1 cellular context compared by ENCODE assay signal in the genomic region with DNA sequence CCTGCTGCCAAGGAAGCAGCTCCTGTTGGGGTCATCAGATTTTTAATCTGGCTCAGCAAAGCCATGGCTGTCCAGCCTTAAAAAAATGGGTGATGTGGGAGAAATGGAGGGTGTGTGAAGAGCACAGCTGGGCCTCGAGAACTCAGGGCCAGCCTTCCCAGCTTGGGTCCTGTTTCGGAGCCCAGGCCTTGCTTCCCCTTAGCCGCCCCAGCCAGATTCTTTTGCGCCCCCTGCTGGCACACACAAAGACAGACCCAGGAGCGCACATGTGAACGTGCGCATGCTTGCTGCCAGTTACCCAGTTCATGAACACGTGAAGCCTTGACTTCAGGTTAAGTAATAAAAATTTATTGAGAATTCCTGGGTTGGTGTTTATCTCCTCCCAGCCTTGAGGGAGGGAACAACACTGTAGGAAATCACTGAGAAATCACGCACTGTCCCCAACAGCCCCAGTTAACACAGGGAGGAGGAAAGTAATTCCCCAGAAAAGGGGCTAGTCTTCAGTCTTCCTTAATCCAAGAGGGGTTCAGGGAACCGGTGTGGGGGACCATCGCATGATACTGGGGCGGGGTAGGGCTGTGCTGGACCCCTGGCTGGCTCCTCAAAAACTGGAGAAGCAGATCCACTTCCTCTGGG.
TF ChIP-seq lines count a peak whose summit lies in the region.

No MANE protein-coding gene starts in this region.

TF ChIP-seq in HepG2, 621 proteins besides CTCF, POLR2A, EP300 and RAD21 (continued from another document and continues in another):
- TF ChIP-seq IKZF4 (CRISPR knock-in tag; IDR thresholded peaks at IDR 0.05; ENCODE audit: borderline replicate concordance, low read depth, not compliant biosample characterization) = no peak
- TF ChIP-seq, protein P1, sequence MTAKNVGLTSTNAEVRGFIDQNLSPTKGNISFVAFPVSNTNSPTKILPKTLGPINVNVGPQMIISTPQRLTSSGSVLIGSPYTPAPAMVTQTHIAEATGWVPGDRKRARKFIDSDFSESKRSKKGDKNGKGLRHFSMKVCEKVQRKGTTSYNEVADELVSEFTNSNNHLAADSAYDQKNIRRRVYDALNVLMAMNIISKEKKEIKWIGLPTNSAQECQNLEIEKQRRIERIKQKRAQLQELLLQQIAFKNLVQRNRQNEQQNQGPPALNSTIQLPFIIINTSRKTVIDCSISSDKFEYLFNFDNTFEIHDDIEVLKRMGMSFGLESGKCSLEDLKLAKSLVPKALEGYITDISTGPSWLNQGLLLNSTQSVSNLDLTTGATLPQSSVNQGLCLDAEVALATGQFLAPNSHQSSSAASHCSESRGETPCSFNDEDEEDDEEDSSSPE (CRISPR knock-in tag; IDR thresholded peaks at IDR 0.05) = no peak
- no peak for TF ChIP-seq GABPA (IDR thresholded peaks at IDR 0.05; ENCODE audit: low read depth, low read length)
- peak; percentile 43; the same call in 1 of the 2 replicates for TF ChIP-seq GABPA (CRISPR knock-in tag; IDR thresholded peaks at IDR 0.05; ENCODE audit: low read depth)
- TF ChIP-seq SAP130 (CRISPR knock-in tag; IDR thresholded peaks at IDR 0.05; ENCODE audit: low read depth) = peak; percentile 61
- TF ChIP-seq, protein P2, sequence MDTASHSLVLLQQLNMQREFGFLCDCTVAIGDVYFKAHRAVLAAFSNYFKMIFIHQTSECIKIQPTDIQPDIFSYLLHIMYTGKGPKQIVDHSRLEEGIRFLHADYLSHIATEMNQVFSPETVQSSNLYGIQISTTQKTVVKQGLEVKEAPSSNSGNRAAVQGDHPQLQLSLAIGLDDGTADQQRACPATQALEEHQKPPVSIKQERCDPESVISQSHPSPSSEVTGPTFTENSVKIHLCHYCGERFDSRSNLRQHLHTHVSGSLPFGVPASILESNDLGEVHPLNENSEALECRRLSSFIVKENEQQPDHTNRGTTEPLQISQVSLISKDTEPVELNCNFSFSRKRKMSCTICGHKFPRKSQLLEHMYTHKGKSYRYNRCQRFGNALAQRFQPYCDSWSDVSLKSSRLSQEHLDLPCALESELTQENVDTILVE (CRISPR knock-in tag; IDR thresholded peaks at IDR 0.05) = 0 out of 2 replicates have a peak, but pooled peaks have one; percentile 18
- TF ChIP-seq, protein P3, sequence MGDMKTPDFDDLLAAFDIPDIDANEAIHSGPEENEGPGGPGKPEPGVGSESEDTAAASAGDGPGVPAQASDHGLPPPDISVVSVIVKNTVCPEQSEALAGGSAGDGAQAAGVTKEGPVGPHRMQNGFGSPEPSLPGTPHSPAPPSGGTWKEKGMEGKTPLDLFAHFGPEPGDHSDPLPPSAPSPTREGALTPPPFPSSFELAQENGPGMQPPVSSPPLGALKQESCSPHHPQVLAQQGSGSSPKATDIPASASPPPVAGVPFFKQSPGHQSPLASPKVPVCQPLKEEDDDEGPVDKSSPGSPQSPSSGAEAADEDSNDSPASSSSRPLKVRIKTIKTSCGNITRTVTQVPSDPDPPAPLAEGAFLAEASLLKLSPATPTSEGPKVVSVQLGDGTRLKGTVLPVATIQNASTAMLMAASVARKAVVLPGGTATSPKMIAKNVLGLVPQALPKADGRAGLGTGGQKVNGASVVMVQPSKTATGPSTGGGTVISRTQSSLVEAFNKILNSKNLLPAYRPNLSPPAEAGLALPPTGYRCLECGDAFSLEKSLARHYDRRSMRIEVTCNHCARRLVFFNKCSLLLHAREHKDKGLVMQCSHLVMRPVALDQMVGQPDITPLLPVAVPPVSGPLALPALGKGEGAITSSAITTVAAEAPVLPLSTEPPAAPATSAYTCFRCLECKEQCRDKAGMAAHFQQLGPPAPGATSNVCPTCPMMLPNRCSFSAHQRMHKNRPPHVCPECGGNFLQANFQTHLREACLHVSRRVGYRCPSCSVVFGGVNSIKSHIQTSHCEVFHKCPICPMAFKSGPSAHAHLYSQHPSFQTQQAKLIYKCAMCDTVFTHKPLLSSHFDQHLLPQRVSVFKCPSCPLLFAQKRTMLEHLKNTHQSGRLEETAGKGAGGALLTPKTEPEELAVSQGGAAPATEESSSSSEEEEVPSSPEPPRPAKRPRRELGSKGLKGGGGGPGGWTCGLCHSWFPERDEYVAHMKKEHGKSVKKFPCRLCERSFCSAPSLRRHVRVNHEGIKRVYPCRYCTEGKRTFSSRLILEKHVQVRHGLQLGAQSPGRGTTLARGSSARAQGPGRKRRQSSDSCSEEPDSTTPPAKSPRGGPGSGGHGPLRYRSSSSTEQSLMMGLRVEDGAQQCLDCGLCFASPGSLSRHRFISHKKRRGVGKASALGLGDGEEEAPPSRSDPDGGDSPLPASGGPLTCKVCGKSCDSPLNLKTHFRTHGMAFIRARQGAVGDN (CRISPR knock-in tag; IDR thresholded peaks at IDR 0.05) = peak; percentile 76
- TF ChIP-seq, protein P4, sequence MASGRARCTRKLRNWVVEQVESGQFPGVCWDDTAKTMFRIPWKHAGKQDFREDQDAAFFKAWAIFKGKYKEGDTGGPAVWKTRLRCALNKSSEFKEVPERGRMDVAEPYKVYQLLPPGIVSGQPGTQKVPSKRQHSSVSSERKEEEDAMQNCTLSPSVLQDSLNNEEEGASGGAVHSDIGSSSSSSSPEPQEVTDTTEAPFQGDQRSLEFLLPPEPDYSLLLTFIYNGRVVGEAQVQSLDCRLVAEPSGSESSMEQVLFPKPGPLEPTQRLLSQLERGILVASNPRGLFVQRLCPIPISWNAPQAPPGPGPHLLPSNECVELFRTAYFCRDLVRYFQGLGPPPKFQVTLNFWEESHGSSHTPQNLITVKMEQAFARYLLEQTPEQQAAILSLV (CRISPR knock-in tag; IDR thresholded peaks at IDR 0.05; ENCODE audit: borderline replicate concordance) = no peak
- no peak for TF ChIP-seq ZNF761 (CRISPR knock-in tag; conservative IDR thresholded peaks at IDR 0.05)
- TF ChIP-seq ZFY (CRISPR knock-in tag; IDR thresholded peaks at IDR 0.05) = peak; percentile 67; the same call in 1 of the 2 replicates
- TF ChIP-seq ELF1 (CRISPR knock-in tag; IDR thresholded peaks at IDR 0.05) = peak; percentile 48; the same call in 1 of the 2 replicates
- TF ChIP-seq ZNF256 (CRISPR knock-in tag; conservative IDR thresholded peaks at IDR 0.05) = peak; percentile 73; the same call in 1 of the 2 replicates
- peak; percentile 80 for TF ChIP-seq ZFX (CRISPR knock-in tag; IDR thresholded peaks at IDR 0.05; ENCODE audit: low read depth)
- no peak for TF ChIP-seq ZNF337 (CRISPR knock-in tag; IDR thresholded peaks at IDR 0.05; ENCODE audit: borderline replicate concordance, low read depth)
- no peak for TF ChIP-seq ZNF598 (CRISPR knock-in tag; IDR thresholded peaks at IDR 0.05; ENCODE audit: borderline replicate concordance)
- 0 out of 2 replicates have a peak, but pooled peaks have one; percentile 41 for TF ChIP-seq NFKBIZ (CRISPR knock-in tag; IDR thresholded peaks at IDR 0.05)
- TF ChIP-seq HOXA3 (CRISPR knock-in tag; IDR thresholded peaks at IDR 0.05) = peak; percentile 71
- TF ChIP-seq, protein P5, sequence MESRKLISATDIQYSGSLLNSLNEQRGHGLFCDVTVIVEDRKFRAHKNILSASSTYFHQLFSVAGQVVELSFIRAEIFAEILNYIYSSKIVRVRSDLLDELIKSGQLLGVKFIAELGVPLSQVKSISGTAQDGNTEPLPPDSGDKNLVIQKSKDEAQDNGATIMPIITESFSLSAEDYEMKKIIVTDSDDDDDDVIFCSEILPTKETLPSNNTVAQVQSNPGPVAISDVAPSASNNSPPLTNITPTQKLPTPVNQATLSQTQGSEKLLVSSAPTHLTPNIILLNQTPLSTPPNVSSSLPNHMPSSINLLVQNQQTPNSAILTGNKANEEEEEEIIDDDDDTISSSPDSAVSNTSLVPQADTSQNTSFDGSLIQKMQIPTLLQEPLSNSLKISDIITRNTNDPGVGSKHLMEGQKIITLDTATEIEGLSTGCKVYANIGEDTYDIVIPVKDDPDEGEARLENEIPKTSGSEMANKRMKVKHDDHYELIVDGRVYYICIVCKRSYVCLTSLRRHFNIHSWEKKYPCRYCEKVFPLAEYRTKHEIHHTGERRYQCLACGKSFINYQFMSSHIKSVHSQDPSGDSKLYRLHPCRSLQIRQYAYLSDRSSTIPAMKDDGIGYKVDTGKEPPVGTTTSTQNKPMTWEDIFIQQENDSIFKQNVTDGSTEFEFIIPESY (CRISPR knock-in tag; IDR thresholded peaks at IDR 0.05) = peak; percentile 96
- TF ChIP-seq ARNTL (CRISPR knock-in tag; IDR thresholded peaks at IDR 0.05) = no peak
- TF ChIP-seq KDM2A (CRISPR knock-in tag; IDR thresholded peaks at IDR 0.05; ENCODE audit: borderline replicate concordance, low read depth) = peak; percentile 61; the same call in 1 of the 2 replicates
- TF ChIP-seq STAG1 (CRISPR knock-in tag; IDR thresholded peaks at IDR 0.05) = peak; percentile 74
- 0 out of 2 replicates have a peak, but pooled peaks have one; percentile 40 for TF ChIP-seq CCDC6 (CRISPR knock-in tag; IDR thresholded peaks at IDR 0.05)
- no peak for TF ChIP-seq PAF1 (CRISPR knock-in tag; IDR thresholded peaks at IDR 0.05)
- TF ChIP-seq, protein P6, sequence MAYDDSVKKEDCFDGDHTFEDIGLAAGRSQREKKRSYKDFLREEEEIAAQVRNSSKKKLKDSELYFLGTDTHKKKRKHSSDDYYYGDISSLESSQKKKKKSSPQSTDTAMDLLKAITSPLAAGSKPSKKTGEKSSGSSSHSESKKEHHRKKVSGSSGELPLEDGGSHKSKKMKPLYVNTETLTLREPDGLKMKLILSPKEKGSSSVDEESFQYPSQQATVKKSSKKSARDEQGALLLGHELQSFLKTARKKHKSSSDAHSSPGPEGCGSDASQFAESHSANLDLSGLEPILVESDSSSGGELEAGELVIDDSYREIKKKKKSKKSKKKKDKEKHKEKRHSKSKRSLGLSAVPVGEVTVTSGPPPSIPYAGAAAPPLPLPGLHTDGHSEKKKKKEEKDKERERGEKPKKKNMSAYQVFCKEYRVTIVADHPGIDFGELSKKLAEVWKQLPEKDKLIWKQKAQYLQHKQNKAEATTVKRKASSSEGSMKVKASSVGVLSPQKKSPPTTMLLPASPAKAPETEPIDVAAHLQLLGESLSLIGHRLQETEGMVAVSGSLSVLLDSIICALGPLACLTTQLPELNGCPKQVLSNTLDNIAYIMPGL (CRISPR knock-in tag; IDR thresholded peaks at IDR 0.05; ENCODE audit: borderline replicate concordance in 1 of 2, low read depth in 1 of 2) = 0 out of 4 replicates have a peak, but pooled peaks have one; percentile 35 to 54
- peak; percentile 11; the same call in 1 of the 2 replicates for TF ChIP-seq HNF4A (CRISPR knock-in tag; IDR thresholded peaks at IDR 0.05)
- TF ChIP-seq, protein P7, sequence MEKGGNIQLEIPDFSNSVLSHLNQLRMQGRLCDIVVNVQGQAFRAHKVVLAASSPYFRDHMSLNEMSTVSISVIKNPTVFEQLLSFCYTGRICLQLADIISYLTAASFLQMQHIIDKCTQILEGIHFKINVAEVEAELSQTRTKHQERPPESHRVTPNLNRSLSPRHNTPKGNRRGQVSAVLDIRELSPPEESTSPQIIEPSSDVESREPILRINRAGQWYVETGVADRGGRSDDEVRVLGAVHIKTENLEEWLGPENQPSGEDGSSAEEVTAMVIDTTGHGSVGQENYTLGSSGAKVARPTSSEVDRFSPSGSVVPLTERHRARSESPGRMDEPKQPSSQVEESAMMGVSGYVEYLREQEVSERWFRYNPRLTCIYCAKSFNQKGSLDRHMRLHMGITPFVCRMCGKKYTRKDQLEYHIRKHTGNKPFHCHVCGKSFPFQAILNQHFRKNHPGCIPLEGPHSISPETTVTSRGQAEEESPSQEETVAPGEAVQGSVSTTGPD (CRISPR knock-in tag; IDR thresholded peaks at IDR 0.05) = no peak
- TF ChIP-seq MEIS1 (CRISPR knock-in tag; IDR thresholded peaks at IDR 0.05; ENCODE audit: borderline replicate concordance) = 0 out of 2 replicates have a peak, but pooled peaks have one; percentile 29
- TF ChIP-seq, protein P8, sequence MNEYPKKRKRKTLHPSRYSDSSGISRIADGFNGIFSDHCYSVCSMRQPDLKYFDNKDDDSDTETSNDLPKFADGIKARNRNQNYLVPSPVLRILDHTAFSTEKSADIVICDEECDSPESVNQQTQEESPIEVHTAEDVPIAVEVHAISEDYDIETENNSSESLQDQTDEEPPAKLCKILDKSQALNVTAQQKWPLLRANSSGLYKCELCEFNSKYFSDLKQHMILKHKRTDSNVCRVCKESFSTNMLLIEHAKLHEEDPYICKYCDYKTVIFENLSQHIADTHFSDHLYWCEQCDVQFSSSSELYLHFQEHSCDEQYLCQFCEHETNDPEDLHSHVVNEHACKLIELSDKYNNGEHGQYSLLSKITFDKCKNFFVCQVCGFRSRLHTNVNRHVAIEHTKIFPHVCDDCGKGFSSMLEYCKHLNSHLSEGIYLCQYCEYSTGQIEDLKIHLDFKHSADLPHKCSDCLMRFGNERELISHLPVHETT (CRISPR knock-in tag; conservative IDR thresholded peaks at IDR 0.05) = 0 out of 2 replicates have a peak, but pooled peaks have one; percentile 28
- TF ChIP-seq DNMT1 (CRISPR knock-in tag; IDR thresholded peaks at IDR 0.05) = no peak
- TF ChIP-seq ELF3 (CRISPR knock-in tag; IDR thresholded peaks at IDR 0.05) = peak; percentile 34; the same call in 1 of the 2 replicates
- TF ChIP-seq SATB2 (CRISPR knock-in tag; IDR thresholded peaks at IDR 0.05) = 0 out of 2 replicates have a peak, but pooled peaks have one; percentile 67
- TF ChIP-seq JDP2 (CRISPR knock-in tag; IDR thresholded peaks at IDR 0.05; ENCODE audit: borderline replicate concordance) = no peak
- TF ChIP-seq NFATC3 (CRISPR knock-in tag; IDR thresholded peaks at IDR 0.05) = no peak
- TF ChIP-seq SP4 (CRISPR knock-in tag; IDR thresholded peaks at IDR 0.05) = no peak
- TF ChIP-seq, protein P9, sequence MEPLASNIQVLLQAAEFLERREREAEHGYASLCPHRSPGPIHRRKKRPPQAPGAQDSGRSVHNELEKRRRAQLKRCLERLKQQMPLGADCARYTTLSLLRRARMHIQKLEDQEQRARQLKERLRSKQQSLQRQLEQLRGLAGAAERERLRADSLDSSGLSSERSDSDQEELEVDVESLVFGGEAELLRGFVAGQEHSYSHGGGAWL (CRISPR knock-in tag; IDR thresholded peaks at IDR 0.05) = 0 out of 2 replicates have a peak, but pooled peaks have one; percentile 27
- no peak for TF ChIP-seq FOSL1 (CRISPR knock-in tag; IDR thresholded peaks at IDR 0.05; ENCODE audit: borderline replicate concordance)
- TF ChIP-seq GABPB1 (CRISPR knock-in tag; IDR thresholded peaks at IDR 0.05) = peak; percentile 30; the same call in 1 of the 2 replicates
- TF ChIP-seq, protein P10, sequence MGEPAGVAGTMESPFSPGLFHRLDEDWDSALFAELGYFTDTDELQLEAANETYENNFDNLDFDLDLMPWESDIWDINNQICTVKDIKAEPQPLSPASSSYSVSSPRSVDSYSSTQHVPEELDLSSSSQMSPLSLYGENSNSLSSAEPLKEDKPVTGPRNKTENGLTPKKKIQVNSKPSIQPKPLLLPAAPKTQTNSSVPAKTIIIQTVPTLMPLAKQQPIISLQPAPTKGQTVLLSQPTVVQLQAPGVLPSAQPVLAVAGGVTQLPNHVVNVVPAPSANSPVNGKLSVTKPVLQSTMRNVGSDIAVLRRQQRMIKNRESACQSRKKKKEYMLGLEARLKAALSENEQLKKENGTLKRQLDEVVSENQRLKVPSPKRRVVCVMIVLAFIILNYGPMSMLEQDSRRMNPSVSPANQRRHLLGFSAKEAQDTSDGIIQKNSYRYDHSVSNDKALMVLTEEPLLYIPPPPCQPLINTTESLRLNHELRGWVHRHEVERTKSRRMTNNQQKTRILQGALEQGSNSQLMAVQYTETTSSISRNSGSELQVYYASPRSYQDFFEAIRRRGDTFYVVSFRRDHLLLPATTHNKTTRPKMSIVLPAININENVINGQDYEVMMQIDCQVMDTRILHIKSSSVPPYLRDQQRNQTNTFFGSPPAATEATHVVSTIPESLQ (CRISPR knock-in tag; conservative IDR thresholded peaks at IDR 0.05) = no peak
- TF ChIP-seq FOXA3 (CRISPR knock-in tag; IDR thresholded peaks at IDR 0.05) = peak; percentile 30; the same call in 1 of the 2 replicates
